25 cellular contexts compared by ENCODE assay signal in genomic region chr7:22025075-22025474, GRCh38.
"Had no signal": no experiment of that assay in that cellular context is flagged by ENCODE, and none has a peak within 500 bp of the region (broad histone marks: within the 10 kb centered on the region; RNA-seq: fewer than 3 reads in every experiment).

No MANE protein-coding gene starts in this region.

- H3K4me1 ChIP-seq: left ventricle myocardium inferior, neural progenitor cell, right atrium auricular region, right lobe of liver, stomach, thyroid gland, transverse colon, upper lobe of left lung, vagina had no signal

- H3K27me3 ChIP-seq: hepatocyte, neural progenitor cell, neutrophil, right atrium auricular region, right lobe of liver, stomach, testis, thyroid gland, transverse colon, upper lobe of left lung, vagina had no signal

- FAIRE-seq: keratinocyte had no signal

- H3K27ac ChIP-seq: hepatocyte, left ventricle myocardium inferior, neural progenitor cell, neutrophil, right atrium auricular region, right lobe of liver, stomach, testis, thyroid gland, transverse colon, upper lobe of left lung, vagina had no signal

- ATAC-seq: natural killer cell; right lobe of liver; stimulated activated naive B cell treated with anti-CD40 and anti-IgM and Interleukin-4, amounts not matched to agents 10 μg/mL and 1 μg/mL and 100 μg/mL, for 72 hours; stimulated activated naive CD8-positive, alpha-beta T cell treated with anti-CD3 and anti-CD28 coated beads, Interleukin-15, Interleukin-2, amounts not matched to agents 100 U/mL and 50 U/mL, for 24 hours had no signal

- H3K9me3 ChIP-seq: neutrophil, right atrium auricular region, right lobe of liver, testis, thyroid gland, transverse colon, upper lobe of left lung, vagina had no signal

- DNase-seq: left ventricle myocardium inferior; mesendoderm; naive B cell; natural killer cell; nephron progenitor cell; occipital lobe; right lobe of liver; stimulated activated CD4-positive, alpha-beta T cell treated with anti-CD3 and anti-CD28 coated beads, Interleukin-12 subunit alpha, Interleukin-12 subunit beta, amount 100 ng/mL, for 4 hours; stimulated activated CD4-positive, alpha-beta T cell treated with anti-CD3 and anti-CD28 coated beads, Interleukin-15, amount 100 ng/mL, for 24 hours; stimulated activated CD4-positive, alpha-beta T cell treated with anti-CD3 and anti-CD28 coated beads, Interleukin-2, amount 100 ng/mL, for 24 hours; stimulated activated CD4-positive, alpha-beta T cell treated with anti-CD3 and anti-CD28 coated beads, Interleukin-4, amount 100 ng/mL, for 1 hour; stimulated activated naive B cell treated with anti-CD40 and anti-IgM and Interleukin-4, amounts not matched to agents 10 μg/mL and 1 μg/mL and 100 μg/mL, for 72 hours; stimulated activated naive CD8-positive, alpha-beta T cell treated with anti-CD3 and anti-CD28 coated beads, Interleukin-15, Interleukin-2, amounts not matched to agents 100 U/mL and 50 U/mL, for 24 hours; stomach; testis; thyroid gland; transverse colon; upper lobe of left lung had no signal

- H3K4me3 ChIP-seq: hepatocyte, left ventricle myocardium inferior, lung, neural progenitor cell, right atrium auricular region, right lobe of liver, stomach, testis, thyroid gland, transverse colon, upper lobe of left lung, vagina had no signal

- H3K36me3 ChIP-seq: left ventricle myocardium inferior, neural progenitor cell, neutrophil, right atrium auricular region, right lobe of liver, stomach, thyroid gland, transverse colon, upper lobe of left lung, vagina had no signal
